In the genomic region with DNA sequence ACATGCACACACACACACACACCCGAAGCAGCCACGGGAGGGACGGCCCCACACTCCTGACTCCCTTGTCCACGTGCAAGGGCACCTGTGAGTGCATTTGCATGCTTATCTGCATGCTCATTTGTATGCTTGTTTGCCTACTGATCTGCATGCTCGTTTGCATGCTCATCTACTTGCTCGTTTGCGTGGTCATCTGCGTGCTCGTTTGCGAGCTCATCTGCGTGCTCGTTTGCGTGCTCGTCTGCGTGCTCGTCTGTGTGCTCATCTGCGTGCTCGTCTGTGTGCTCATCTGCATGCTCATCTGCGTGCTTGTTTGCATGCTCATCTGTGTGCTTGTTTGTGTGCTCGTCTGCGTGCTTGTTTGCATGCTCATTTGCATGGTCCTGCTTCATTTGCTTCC, we compare ENCODE assay signal across 2 cellular contexts.
TF ChIP-seq lines count a peak whose summit lies in the region.

No MANE protein-coding gene starts in this region.

TF ChIP-seq in HEK293, 187 proteins besides CTCF, POLR2A, EP300 and RAD21:
- TF ChIP-seq FEZF1 (tag by site-specific recombination; IDR thresholded peaks at IDR 0.05) (0 out of 2 replicates have a peak, but pooled peaks have one; percentile 21), OVOL3 (tag by site-specific recombination; IDR thresholded peaks at IDR 0.05) (no peak)

TF ChIP-seq in H1, 55 proteins besides CTCF, POLR2A, EP300 and RAD21:
- TF ChIP-seq SIRT6 (IDR thresholded peaks at IDR 0.05; ENCODE audit: low read length) (no peak), KDM4A (IDR thresholded peaks at IDR 0.05; ENCODE audit: low read depth, low read length, severe bottlenecking) (no peak)
TF ChIP-seq in H1: peak in this region for 0.
